ENCODE assay signal across 8 cellular contexts in genomic region chr9:127977877-127978647, GRCh38. TPM values are rescaled to one million over a fixed set of nuclear protein-coding genes. Genes with fewer than 3 reads are reported as not detected.
DNase-seq lines count a peak whose midpoint lies in the region; ATAC-seq and TF ChIP-seq lines count a peak whose summit lies in the region.

No MANE protein-coding gene starts in this region.

- peaks cover 62% of the 10 kb centered on the region for H3K4me1 Mint-ChIP-seq in activated T-cell treated with anti-CD3 and anti-CD28 coated beads, Interleukin-2, amount 50 U/mL, for 72 hours (ENCODE audit: low read depth)

- no peak for TF ChIP-seq RAD21 in HCT116 (IDR thresholded peaks at IDR 0.05; ENCODE audit: low read depth)

- RAD21 ChIA-PET in HCT116 (lab: Charles Lee; ENCODE audit: low non-redundant PET in 1 of 2, low total read pairs in 2 of 2, uncharacterized antibody in 2 of 2, unreplicated experiment in 2 of 2), result no interaction called here

- DNase-seq in AG09319 (ENCODE audit: extremely low read depth, low read depth) (peak; percentile 74), HCT116 (ENCODE audit: low read depth, low spot score) (no peak), right atrium auricular region (ENCODE audit: low spot score) (peak; percentile 87), sigmoid colon (peak; percentile 87), DMS114 treated with DMSO at 0.1 percent for 48 hours (lab: John Stamatoyannopoulos, UW; ENCODE audit: unreplicated experiment) (no peak), middle frontal gyrus (ENCODE audit: extremely low spot score, low spot score) (no peak)
- no peak for DNase-seq in activated T-cell treated with anti-CD3 and anti-CD28 coated beads, Interleukin-2, amount 50 U/mL, for 72 hours

- WGBS in sigmoid colon, 2 donors, result 11 to 32% methylated on average over 12 of the region's 12 CpGs

- H3K27me3 Mint-ChIP-seq in activated T-cell treated with anti-CD3 and anti-CD28 coated beads, Interleukin-2, amount 50 U/mL, for 72 hours (ENCODE audit: low read depth), result no peaks in the 10 kb centered on the region

- TF ChIP-seq EP300 in sigmoid colon (IDR thresholded peaks at IDR 0.05), result no peak

- H3K27ac ChIP-seq in HCT116 (ENCODE audit: low read depth, low read length) (peak overlapping the region; percentile 95), right atrium auricular region (peak overlapping the region; percentile 87 to 91), sigmoid colon (peak overlapping the region; percentile 94 to 99 (median 96))

- no peaks in the 10 kb centered on the region for H3K9me2 ChIP-seq in HCT116 (ENCODE audit: insufficient read depth)

- CTCF ChIA-PET in HCT116 (lab: Charles Lee), result interaction anchor here (1.3 kb wide), 1 partner anchor 34 kb away, joined by 4 read pairs; no protein-coding TSS in a partner anchor

- no peak; the same call in 1 of the 2 replicates for ATAC-seq in HCT116
- no peak for ATAC-seq in activated T-cell treated with anti-CD3 and anti-CD28 coated beads, Interleukin-2, amount 50 U/mL, for 72 hours (replicated peaks in 1 of 2)
- ATAC-seq in GM18861 (IDR thresholded peaks at IDR 0.05; ENCODE audit: unreplicated experiment), result no peak

- intact Hi-C loops in HCT116 (cut with micrococcal nuclease) (no loop called here), sigmoid colon (cut with DNase I) (no loop called here)

- no peaks in the 10 kb centered on the region for H4K20me1 ChIP-seq in HCT116 (ENCODE audit: insufficient read depth)

- H3K36me3 Mint-ChIP-seq in activated T-cell treated with anti-CD3 and anti-CD28 coated beads, Interleukin-2, amount 50 U/mL, for 72 hours (ENCODE audit: insufficient read depth in 2 of 2), result peaks cover 3 to 12% of the 10 kb centered on the region in 2 donors

- peaks cover 30 to 46% of the 10 kb centered on the region in 2 experiments for H3K4me1 ChIP-seq in HCT116 (ENCODE audit: control insufficient read depth in 1 of 2, insufficient read depth in 2 of 2, low read length in 2 of 2)
- peaks cover 0 to 81% of the 10 kb centered on the region in 2 donors for H3K4me1 ChIP-seq in right atrium auricular region
- peaks cover 0 to 81% (median 70%) of the 10 kb centered on the region in 4 donors for H3K4me1 ChIP-seq in sigmoid colon

- no peak for TF ChIP-seq POLR2A in HCT116 (IDR thresholded peaks at IDR 0.05; ENCODE audit: borderline replicate concordance, extremely low read depth, insufficient read depth, insufficient read length)
- no peak for TF ChIP-seq POLR2A in sigmoid colon (IDR thresholded peaks at IDR 0.05)

- H3K27me3 ChIP-seq in HCT116 (ENCODE audit: insufficient read depth, low read length) (no peaks in the 10 kb centered on the region), right atrium auricular region (no peaks in the 10 kb centered on the region), sigmoid colon (no peaks in the 10 kb centered on the region)

- H3K4me2 ChIP-seq in HCT116 (ENCODE audit: low read length), result peak overlapping the region; percentile 91

- peak overlapping the region; percentile 55 for H3K9ac ChIP-seq in HCT116 (ENCODE audit: low read length)

- no peaks in the 10 kb centered on the region for H3K9me3 Mint-ChIP-seq in activated T-cell treated with anti-CD3 and anti-CD28 coated beads, Interleukin-2, amount 50 U/mL, for 72 hours

- no TSS peak for BruUV-seq in HCT116 (replicated peaks; lab: Mats Ljungman, UMichigan)

- TF ChIP-seq CTCF in AG09319 (IDR thresholded peaks at IDR 0.05; ENCODE audit: low read depth, low read length), result peak; percentile 23
- peak in 2 of 3 experiments; percentile 21 to 26; a peak in 3 of 6 replicates for TF ChIP-seq CTCF in HCT116 (IDR thresholded peaks at IDR 0.05 in 2 of 3, conservative IDR thresholded peaks at IDR 0.05 in 1 of 3; ENCODE audit: borderline replicate concordance in 1 of 3, insufficient read depth in 1 of 3, low read depth in 2 of 3, low read length in 2 of 3)
- no peak for TF ChIP-seq CTCF in right atrium auricular region (IDR thresholded peaks at IDR 0.05)
- no peak for TF ChIP-seq CTCF in sigmoid colon (IDR thresholded peaks at IDR 0.05)

- no peaks in the 10 kb centered on the region for H3K9me3 ChIP-seq in HCT116 (ENCODE audit: control insufficient read depth in 1 of 2, insufficient read depth in 1 of 2, low read depth in 1 of 2, low read length in 2 of 2)
- H3K9me3 ChIP-seq in right atrium auricular region, result no peaks in the 10 kb centered on the region
- H3K9me3 ChIP-seq in sigmoid colon, result no peaks in the 10 kb centered on the region

- POLR2A ChIA-PET in HCT116 (lab: Charles Lee), result interaction anchor here (1.1 to 1.9 kb wide), 2 partner anchors 10 to 74 kb away, joined by 3 to 4 read pairs; no protein-coding TSS in a partner anchor

- peak overlapping the region; percentile 76 to 90 for H3K4me3 Mint-ChIP-seq in activated T-cell treated with anti-CD3 and anti-CD28 coated beads, Interleukin-2, amount 50 U/mL, for 72 hours

- peak overlapping the region; percentile 93 for H3K27ac Mint-ChIP-seq in activated T-cell treated with anti-CD3 and anti-CD28 coated beads, Interleukin-2, amount 50 U/mL, for 72 hours

- H3K4me3 ChIP-seq in HCT116 (replicated peaks in 1 of 2; ENCODE audit: low read depth in 1 of 2, low read length in 2 of 2) (peak overlapping the region; percentile 22 to 34), right atrium auricular region (peak overlapping the region; percentile 75 to 86), sigmoid colon (peak overlapping the region; percentile 61 to 96 (median 83))

- H3K36me3 ChIP-seq in HCT116 (ENCODE audit: control insufficient read depth in 1 of 2, insufficient read depth in 2 of 2, low read length in 2 of 2), result no peaks in the 10 kb centered on the region
- no peaks in the 10 kb centered on the region for H3K36me3 ChIP-seq in right atrium auricular region
- H3K36me3 ChIP-seq in sigmoid colon, result no peaks in the 10 kb centered on the region

- no peak overlapping the region for H2AFZ ChIP-seq in HCT116 (ENCODE audit: low read depth, low read length, poor library complexity, severe bottlenecking)

- H3K79me2 ChIP-seq in HCT116 (ENCODE audit: insufficient read depth, low read length), result peaks cover 72% of the 10 kb centered on the region

TF ChIP-seq in HCT116, 20 proteins besides CTCF, POLR2A, EP300 and RAD21:
- TF ChIP-seq JUND (IDR thresholded peaks at IDR 0.05) (no peak), MAX (IDR thresholded peaks at IDR 0.05) (no peak), REST (IDR thresholded peaks at IDR 0.05; ENCODE audit: low read depth) (no peak), POLR2AphosphoS5 (IDR thresholded peaks at IDR 0.05; ENCODE audit: low read depth, low read length) (0 out of 2 replicates have a peak, but pooled peaks have one; percentile 16), EGR1 (IDR thresholded peaks at IDR 0.05; ENCODE audit: low read depth) (no peak), YY1 (IDR thresholded peaks at IDR 0.05; ENCODE audit: extremely low read depth, insufficient replicate concordance, low read depth, low read length) (no peak), CEBPB (IDR thresholded peaks at IDR 0.05; ENCODE audit: low read depth) (no peak)

RNA-seq across cellular contexts. Expression of gene EEIG1, which starts 2.7 kb away (rescaled TPM):
- total RNA-seq in HCT116 (2021; ENCODE audit: unreplicated experiment) (44.2 TPM), right atrium auricular region (10 to 100 TPM in 1 of 2 donors, 1 to 10 TPM in 1; 8.3 to 11.6 TPM), sigmoid colon (10 to 100 TPM; 10.9 to 32.7 (median 19.2) TPM)
- 28.1 and 33.1 TPM in 2 replicates for polyA plus RNA-seq in HCT116 (2012)
- total RNA-seq in activated T-cell treated with anti-CD3 and anti-CD28 coated beads, Interleukin-2, amount 50 U/mL, for 72 hours, result 10 to 100 TPM; 59.2 to 75.1 TPM
- polyA plus RNA-seq in sigmoid colon, result 10 to 100 TPM; 69.1 to 92.0 (median 77.0) TPM

RNA-seq across cellular contexts. Expression of gene DPM2, which starts 40.4 kb away (rescaled TPM):
- total RNA-seq in HCT116 (2021; ENCODE audit: unreplicated experiment), result 54.6 TPM
- polyA plus RNA-seq in HCT116 (2012), result 58.0 and 62.6 TPM in 2 replicates
- 10 to 100 TPM; 44.2 to 51.1 TPM for total RNA-seq in activated T-cell treated with anti-CD3 and anti-CD28 coated beads, Interleukin-2, amount 50 U/mL, for 72 hours
- total RNA-seq in right atrium auricular region, result 10 to 100 TPM in 1 of 2 donors, 1 to 10 TPM in 1; 4.7 to 11.4 TPM
- total RNA-seq in sigmoid colon, result 10 to 100 TPM in 2 of 4 donors, 1 to 10 TPM in 2; 6.0 to 11.9 (median 9.7) TPM
- 10 to 100 TPM; 17.3 to 41.9 (median 24.6) TPM for polyA plus RNA-seq in sigmoid colon

RNA-seq across cellular contexts. Expression of gene PIP5KL1, which starts 47.5 kb away (rescaled TPM):
- total RNA-seq in HCT116 (2021; ENCODE audit: unreplicated experiment) (37.6 TPM), right atrium auricular region (under 1 TPM in 1 of 2 donors, not detected in 1; 0.20 TPM), sigmoid colon (1 to 10 TPM in 3 of 4 donors, under 1 TPM in 1; 0.16 to 4.2 (median 2.6) TPM)
- polyA plus RNA-seq in HCT116 (2012), result 35.7 and 36.0 TPM in 2 replicates
- total RNA-seq in activated T-cell treated with anti-CD3 and anti-CD28 coated beads, Interleukin-2, amount 50 U/mL, for 72 hours, result 1 to 10 TPM; 4.4 to 6.4 TPM
- 1 to 10 TPM in 1 of 3 donors, under 1 TPM in 1, not detected in 1; 0.70 to 1.8 TPM for polyA plus RNA-seq in sigmoid colon

Comparison
In these comparisons a context has a peak if more than half of its experiments do, and no peak if none do; other contexts are left out.
1. DNase-seq: peak in AG09319 (single experiment), right atrium auricular region (single experiment) and sigmoid colon (single experiment); none in HCT116 (single experiment), activated T-cell treated with anti-CD3 and anti-CD28 coated beads, Interleukin-2, amount 50 U/mL, for 72 hours (0 of 2), DMS114 treated with DMSO at 0.1 percent for 48 hours (single experiment) and middle frontal gyrus (single experiment).
2. CTCF ChIP-seq: peak in AG09319 (single experiment) and HCT116 (2 of 3); none in right atrium auricular region (0 of 2) and sigmoid colon (0 of 4).
3. H3K4me3 ChIP-seq: peak in every context shown above with its lines; median percentile 83 in sigmoid colon; 80 in right atrium auricular region; 28 in HCT116.
4. Peak in every context shown above with its lines, with median percentiles within 50 percentile points of each other: H3K27ac ChIP-seq.